8 cellular contexts compared by ENCODE assay signal in the genomic region with DNA sequence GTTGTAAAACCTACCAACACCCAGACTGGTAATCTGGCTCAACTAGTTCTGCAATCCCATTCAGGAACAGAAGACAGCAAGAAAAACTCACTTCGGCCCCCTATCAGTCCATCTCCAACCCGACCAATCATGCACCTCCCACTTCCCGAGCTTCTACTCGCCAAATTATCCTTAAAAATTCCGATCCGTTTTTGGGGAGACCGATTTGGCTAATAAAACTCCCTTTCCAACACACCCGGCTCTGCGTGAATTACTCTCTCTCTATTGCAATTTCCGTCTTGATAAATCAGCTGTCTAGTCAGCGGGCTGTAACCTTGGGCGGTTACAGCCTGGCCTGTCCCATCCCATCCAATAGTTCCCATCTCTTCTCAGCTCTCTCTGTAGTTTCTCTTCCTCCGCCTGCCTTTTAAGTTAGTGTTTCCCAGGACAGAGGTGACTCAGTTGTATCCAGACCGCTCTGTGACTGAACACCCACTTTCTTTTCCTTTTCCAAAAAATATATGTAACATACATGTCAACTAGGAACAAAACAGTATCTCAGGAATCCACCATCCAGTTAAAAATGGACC. TPM values are rescaled to one million over a fixed set of nuclear protein-coding genes. Genes with fewer than 3 reads are reported as not detected.
A peak's percentile ranks its signal among the peaks of the same experiment; 100 is the strongest.
DNase-seq lines count a peak whose midpoint lies in the region; ATAC-seq and TF ChIP-seq lines count a peak whose summit lies in the region.

No MANE protein-coding gene starts in this region.

- H3K9me3 Mint-ChIP-seq in effector memory CD8-positive, alpha-beta T cell = no peaks in the 10 kb centered on the region

- no peak overlapping the region for H2BK120ac ChIP-seq in mesendoderm (ENCODE audit: low read depth, low read length)

- H3K27ac ChIP-seq in C4-2B = peak overlapping the region; percentile 83
- H3K27ac ChIP-seq in mesendoderm (ENCODE audit: low read depth, low read length) = peak overlapping the region; percentile 41
- peak overlapping the region; percentile 90 to 96 for H3K27ac ChIP-seq in thoracic aorta

- peak overlapping the region; percentile 99 for H3K9ac ChIP-seq in mesendoderm (ENCODE audit: low read length)

- H3K27me3 ChIP-seq in mesendoderm (ENCODE audit: insufficient read depth, low read length, poor library complexity) = no peaks in the 10 kb centered on the region
- H3K27me3 ChIP-seq in thoracic aorta (replicated peaks; ENCODE audit: insufficient read depth) = no peaks in the 10 kb centered on the region

- no CpG with 5 or more reads among the region's 14 CpGs for WGBS in mesendoderm (ENCODE audit: extremely low coverage, insufficient coverage, low lambda C conversion rate)

- H4K5ac ChIP-seq in mesendoderm (ENCODE audit: low read length) = peak overlapping the region; percentile 91

- H3K79me1 ChIP-seq in mesendoderm (ENCODE audit: low read length) = peaks cover 26% of the 10 kb centered on the region

- peak overlapping the region; percentile 77 to 91 for H3K4me3 Mint-ChIP-seq in effector memory CD8-positive, alpha-beta T cell

- H3K79me2 ChIP-seq in mesendoderm (ENCODE audit: control insufficient read depth, insufficient read depth, low read length) = peaks cover 27% of the 10 kb centered on the region

- H2BK5ac ChIP-seq in mesendoderm (ENCODE audit: low read length) = peak overlapping the region; percentile 54

- H3K4me1 ChIP-seq in mesendoderm (ENCODE audit: control insufficient read depth, low read depth, low read length) (peaks cover 3% of the 10 kb centered on the region), thoracic aorta (ENCODE audit: control insufficient read depth in 1 of 2, low read depth in 2 of 2) (peaks cover 12 to 41% of the 10 kb centered on the region in 2 donors)

- no peaks in the 10 kb centered on the region for H3K36me3 ChIP-seq in mesendoderm (ENCODE audit: control insufficient read depth, insufficient read depth, low read length)
- no peaks in the 10 kb centered on the region for H3K36me3 ChIP-seq in thoracic aorta

- no peaks in the 10 kb centered on the region for H3K27me3 Mint-ChIP-seq in effector memory CD8-positive, alpha-beta T cell

- peak overlapping the region; percentile 95 for H2AK5ac ChIP-seq in mesendoderm (ENCODE audit: low read length)

- no peak for TF ChIP-seq CTCF in C4-2B (conservative IDR thresholded peaks at IDR 0.05)
- TF ChIP-seq CTCF in thoracic aorta (IDR thresholded peaks at IDR 0.05) = no peak

- H3K4me1 Mint-ChIP-seq in effector memory CD8-positive, alpha-beta T cell (ENCODE audit: low read depth in 2 of 2) = peaks cover 44 to 45% of the 10 kb centered on the region in 2 donors

- H3K4me2 ChIP-seq in mesendoderm (ENCODE audit: low read length) = peak overlapping the region; percentile 100

- no peak overlapping the region for H4K8ac ChIP-seq in mesendoderm (ENCODE audit: low read depth, low read length)

- peak overlapping the region; percentile 97 for H3K23ac ChIP-seq in mesendoderm (ENCODE audit: low read length)

- peak overlapping the region; percentile 99 for H3K56ac ChIP-seq in mesendoderm (ENCODE audit: low read length)

- H3K27ac Mint-ChIP-seq in effector memory CD8-positive, alpha-beta T cell = peak overlapping the region; percentile 93 to 97

- H3K36me3 Mint-ChIP-seq in effector memory CD8-positive, alpha-beta T cell (ENCODE audit: insufficient read depth) = peaks cover 31% of the 10 kb centered on the region

- peak overlapping the region; percentile 62 for H3K18ac ChIP-seq in mesendoderm (ENCODE audit: low read length)

- peak; percentile 15 for ATAC-seq in GM18858 (IDR thresholded peaks at IDR 0.05; ENCODE audit: unreplicated experiment)
- peak; percentile 33 for ATAC-seq in effector memory CD8-positive, alpha-beta T cell (replicated peaks)
- peak; percentile 74 for ATAC-seq in thoracic aorta (ENCODE audit: insufficient number of reproducible peaks, low FRiP score, low read depth)

- no peak overlapping the region for H2BK15ac ChIP-seq in mesendoderm (replicated peaks; ENCODE audit: low read depth)

- no peaks in the 10 kb centered on the region for H3K9me3 ChIP-seq in thoracic aorta

- peak overlapping the region; percentile 85 for H3K4ac ChIP-seq in mesendoderm (ENCODE audit: low read depth, low read length)

- DNase-seq in HK-2 (ENCODE audit: unreplicated experiment) (peak; percentile 52), SW480 (ENCODE audit: low spot score) (peak; percentile 79), mesendoderm (peak; percentile 40), thoracic aorta (ENCODE audit: low spot score) (no peak), NCI-H1436 (lab: John Stamatoyannopoulos, UW) (no peak)
- peak in 1 of 3 experiments; percentile 17 for DNase-seq in effector memory CD8-positive, alpha-beta T cell

- peak overlapping the region; percentile 98 for H3K4me3 ChIP-seq in mesendoderm (ENCODE audit: low read length)
- peak overlapping the region; percentile 85 for H3K4me3 ChIP-seq in thoracic aorta

RNA-seq across cellular contexts. Expression of gene ACAD9, which starts 0.8 kb away (rescaled TPM):
- 18.0 TPM for polyA plus RNA-seq in mesendoderm (2013, experiment 1 of 2)
- polyA plus RNA-seq in mesendoderm (2013, experiment 2 of 2) = 17.4 TPM
- total RNA-seq in thoracic aorta = 10 to 100 TPM; 29.9 to 40.8 TPM

Comparison
In these comparisons a context has a peak if more than half of its experiments do, and no peak if none do; other contexts are left out.
1. H3K27ac ChIP-seq: peak in every context shown above with its lines; median percentile 93 in thoracic aorta; 83 in C4-2B; 41 in mesendoderm.
2. ATAC-seq: peak in every context shown above with its lines; median percentile 74 in thoracic aorta; 33 in effector memory CD8-positive, alpha-beta T cell; 15 in GM18858.
3. DNase-seq: peak in HK-2 (single experiment), SW480 (single experiment) and mesendoderm (single experiment); none in thoracic aorta (single experiment) and NCI-H1436 (single experiment).